ENCODE assay signal across 8 cellular contexts in genomic region chrX:78092296-78092695, GRCh38.
DNase-seq lines count a peak whose midpoint lies in the region; ATAC-seq and TF ChIP-seq lines count a peak whose summit lies in the region.

No MANE protein-coding gene starts in this region.

- ATAC-seq in GM18861 (IDR thresholded peaks at IDR 0.05; ENCODE audit: unreplicated experiment) (peak; percentile 91), HG03095 (IDR thresholded peaks at IDR 0.05; ENCODE audit: unreplicated experiment) (peak; percentile 77)

- DNase-seq in AG10803 (ENCODE audit: low read depth) (peak; percentile 48), T1000 (lab: John Stamatoyannopoulos, UW) (peak; percentile 51), iPS-NIHi7 (ENCODE audit: extremely low spot score) (peak; percentile 23), substantia nigra (lab: John Stamatoyannopoulos, UW) (no peak), NCI-H187 (lab: John Stamatoyannopoulos, UW) (no peak), germinal center (ENCODE audit: low spot score) (no peak)

- TF ChIP-seq CTCF in AG10803 (conservative IDR thresholded peaks at IDR 0.05; ENCODE audit: low read length): peak; percentile 45

- no peak overlapping the region for H3K4me3 ChIP-seq in AG10803 (ENCODE audit: low read length)

- no peak overlapping the region for H3K27ac ChIP-seq in substantia nigra (ENCODE audit: low read depth, low read length, poor library complexity, severe bottlenecking)

Comparison
In these comparisons a context has a peak if more than half of its experiments do, and no peak if none do; other contexts are left out.
1. DNase-seq: peak in AG10803 (single experiment), T1000 (single experiment) and iPS-NIHi7 (single experiment); none in substantia nigra (0 of 49), NCI-H187 (0 of 2) and germinal center (single experiment).